In genomic region chr4:173530326-173531062, GRCh38 we compare ENCODE assay signal across 9 cellular contexts. TPM values are rescaled to one million over a fixed set of nuclear protein-coding genes. Genes with fewer than 3 reads are reported as not detected.
DNase-seq lines count a peak whose midpoint lies in the region; ATAC-seq and TF ChIP-seq lines count a peak whose summit lies in the region.
"Had no signal": no experiment of that assay in that cellular context is flagged by ENCODE, and none has a peak within 500 bp of the region (broad histone marks: within the 10 kb centered on the region; RNA-seq: fewer than 3 reads in every experiment).

No MANE protein-coding gene starts in this region.

- no peaks in the 10 kb centered on the region for H3K9me3 ChIP-seq in HUES6 (ENCODE audit: control insufficient read depth, insufficient read depth, low read depth, low read length)

- H3K36me3 Mint-ChIP-seq in effector memory CD8-positive, alpha-beta T cell (ENCODE audit: insufficient read depth): peaks cover 35% of the 10 kb centered on the region
- peaks cover 8% of the 10 kb centered on the region for H3K36me3 Mint-ChIP-seq in osteocyte (ENCODE audit: unreplicated experiment)

- ATAC-seq in effector memory CD8-positive, alpha-beta T cell (replicated peaks): no peak
- ATAC-seq in sciatic nerve: no peak

- no peak for TF ChIP-seq CTCF in osteocyte (IDR thresholded peaks at IDR 0.05)

- no peak overlapping the region for H3K9ac ChIP-seq in HUES6 (ENCODE audit: low read length)

- peak; percentile 2 for DNase-seq in AG08396 (ENCODE audit: low spot score)
- no peak for DNase-seq in effector memory CD8-positive, alpha-beta T cell
- no peak for DNase-seq in osteocyte (ENCODE audit: extremely low spot score, unreplicated experiment)
- DNase-seq in medulla oblongata (ENCODE audit: extremely low spot score): no peak
- no peak for DNase-seq in SK-N-DZ (ENCODE audit: low spot score)
- DNase-seq in midbrain (lab: John Stamatoyannopoulos, UW): no peak
- DNase-seq in sciatic nerve (ENCODE audit: low spot score): no peak

- peak overlapping the region in 1 of 2 donors; percentile 44 for H3K27ac Mint-ChIP-seq in effector memory CD8-positive, alpha-beta T cell
- no peak overlapping the region for H3K27ac Mint-ChIP-seq in osteocyte (ENCODE audit: unreplicated experiment)

- peaks cover 7 to 15% of the 10 kb centered on the region in 2 donors for H3K4me1 Mint-ChIP-seq in effector memory CD8-positive, alpha-beta T cell (ENCODE audit: low read depth in 2 of 2)
- H3K4me1 Mint-ChIP-seq in osteocyte (ENCODE audit: unreplicated experiment): peaks cover 37% of the 10 kb centered on the region

- H3K27me3 Mint-ChIP-seq in effector memory CD8-positive, alpha-beta T cell: peaks cover 91 to 97% of the 10 kb centered on the region in 2 donors
- H3K27me3 Mint-ChIP-seq in osteocyte (ENCODE audit: unreplicated experiment): peaks cover 90% of the 10 kb centered on the region

- H3K4me3 Mint-ChIP-seq in effector memory CD8-positive, alpha-beta T cell: peak overlapping the region; percentile 60 to 75
- peak overlapping the region; percentile 77 for H3K4me3 Mint-ChIP-seq in osteocyte (ENCODE audit: unreplicated experiment)

- peaks cover 38% of the 10 kb centered on the region for H3K4me1 ChIP-seq in HUES6 (ENCODE audit: control insufficient read depth, insufficient read depth, low read length)

- no peak overlapping the region for H3K27ac ChIP-seq in HUES6 (ENCODE audit: low read depth, low read length)

- intact Hi-C loops in sciatic nerve (cut with DNase I): no loop called here

- no peaks in the 10 kb centered on the region for H3K36me3 ChIP-seq in HUES6 (ENCODE audit: control insufficient read depth, insufficient read depth, low read length)

- peak overlapping the region; percentile 61 for H3K4me3 ChIP-seq in HUES6 (ENCODE audit: low read depth, low read length)

- peaks cover 0 to 2% of the 10 kb centered on the region in 2 donors for H3K9me3 Mint-ChIP-seq in effector memory CD8-positive, alpha-beta T cell
- H3K9me3 Mint-ChIP-seq in osteocyte (ENCODE audit: unreplicated experiment): no peaks in the 10 kb centered on the region

- peaks cover 99% of the 10 kb centered on the region for H3K27me3 ChIP-seq in HUES6 (ENCODE audit: control insufficient read depth, insufficient read depth, low read length)

RNA-seq across cellular contexts. Expression of gene HAND2, which starts 0.5 kb away (rescaled TPM):
- not detected in 2 replicates for total RNA-seq in osteocyte
- 257 and 444 TPM in 2 replicates for polyA plus RNA-seq in SK-N-DZ (2014; cell fraction: cytosol; rRNA removed)
- 378 and 426 TPM in 2 replicates for polyA plus RNA-seq in SK-N-DZ (2014; cell fraction: nucleus; rRNA removed)
- 0.27 TPM for total RNA-seq in sciatic nerve
- total RNA-seq: renal cortical epithelial cell had no signal
